In the genomic region with DNA sequence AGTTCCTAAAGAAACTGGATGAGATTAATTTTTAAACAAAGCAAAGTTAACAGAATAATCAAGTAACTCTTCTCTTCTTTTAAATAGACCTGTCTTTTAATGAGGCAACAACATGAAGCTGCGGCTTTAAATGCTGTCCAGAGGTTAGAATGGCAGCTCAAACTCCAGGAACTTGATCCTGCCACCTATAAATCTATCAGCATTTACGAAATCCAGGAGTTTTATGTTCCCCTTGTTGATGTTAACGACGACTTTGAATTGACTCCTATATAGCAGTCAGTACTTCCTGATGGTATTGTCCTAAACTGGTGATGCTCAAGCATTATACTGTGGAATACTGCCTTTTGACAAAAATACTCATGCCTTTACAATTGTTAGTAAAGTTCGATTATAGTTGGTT, we compare ENCODE assay signal across 1 cellular context.
TF ChIP-seq lines count a peak whose summit lies in the region.

No MANE protein-coding gene starts in this region.

TF ChIP-seq in K562, 482 proteins besides CTCF, POLR2A, EP300 and RAD21:
- no peak for TF ChIP-seq RUNX1 (IDR thresholded peaks at IDR 0.05; ENCODE audit: low read depth)
- no peak for TF ChIP-seq CBX2 (IDR thresholded peaks at IDR 0.05; ENCODE audit: insufficient read depth, low read length, poor library complexity, severe bottlenecking)
- TF ChIP-seq, protein P1, sequence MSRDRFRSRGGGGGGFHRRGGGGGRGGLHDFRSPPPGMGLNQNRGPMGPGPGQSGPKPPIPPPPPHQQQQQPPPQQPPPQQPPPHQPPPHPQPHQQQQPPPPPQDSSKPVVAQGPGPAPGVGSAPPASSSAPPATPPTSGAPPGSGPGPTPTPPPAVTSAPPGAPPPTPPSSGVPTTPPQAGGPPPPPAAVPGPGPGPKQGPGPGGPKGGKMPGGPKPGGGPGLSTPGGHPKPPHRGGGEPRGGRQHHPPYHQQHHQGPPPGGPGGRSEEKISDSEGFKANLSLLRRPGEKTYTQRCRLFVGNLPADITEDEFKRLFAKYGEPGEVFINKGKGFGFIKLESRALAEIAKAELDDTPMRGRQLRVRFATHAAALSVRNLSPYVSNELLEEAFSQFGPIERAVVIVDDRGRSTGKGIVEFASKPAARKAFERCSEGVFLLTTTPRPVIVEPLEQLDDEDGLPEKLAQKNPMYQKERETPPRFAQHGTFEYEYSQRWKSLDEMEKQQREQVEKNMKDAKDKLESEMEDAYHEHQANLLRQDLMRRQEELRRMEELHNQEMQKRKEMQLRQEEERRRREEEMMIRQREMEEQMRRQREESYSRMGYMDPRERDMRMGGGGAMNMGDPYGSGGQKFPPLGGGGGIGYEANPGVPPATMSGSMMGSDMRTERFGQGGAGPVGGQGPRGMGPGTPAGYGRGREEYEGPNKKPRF (IDR thresholded peaks at IDR 0.05; ENCODE audit: low read depth, low read length) = no peak
- TF ChIP-seq, protein P2, sequence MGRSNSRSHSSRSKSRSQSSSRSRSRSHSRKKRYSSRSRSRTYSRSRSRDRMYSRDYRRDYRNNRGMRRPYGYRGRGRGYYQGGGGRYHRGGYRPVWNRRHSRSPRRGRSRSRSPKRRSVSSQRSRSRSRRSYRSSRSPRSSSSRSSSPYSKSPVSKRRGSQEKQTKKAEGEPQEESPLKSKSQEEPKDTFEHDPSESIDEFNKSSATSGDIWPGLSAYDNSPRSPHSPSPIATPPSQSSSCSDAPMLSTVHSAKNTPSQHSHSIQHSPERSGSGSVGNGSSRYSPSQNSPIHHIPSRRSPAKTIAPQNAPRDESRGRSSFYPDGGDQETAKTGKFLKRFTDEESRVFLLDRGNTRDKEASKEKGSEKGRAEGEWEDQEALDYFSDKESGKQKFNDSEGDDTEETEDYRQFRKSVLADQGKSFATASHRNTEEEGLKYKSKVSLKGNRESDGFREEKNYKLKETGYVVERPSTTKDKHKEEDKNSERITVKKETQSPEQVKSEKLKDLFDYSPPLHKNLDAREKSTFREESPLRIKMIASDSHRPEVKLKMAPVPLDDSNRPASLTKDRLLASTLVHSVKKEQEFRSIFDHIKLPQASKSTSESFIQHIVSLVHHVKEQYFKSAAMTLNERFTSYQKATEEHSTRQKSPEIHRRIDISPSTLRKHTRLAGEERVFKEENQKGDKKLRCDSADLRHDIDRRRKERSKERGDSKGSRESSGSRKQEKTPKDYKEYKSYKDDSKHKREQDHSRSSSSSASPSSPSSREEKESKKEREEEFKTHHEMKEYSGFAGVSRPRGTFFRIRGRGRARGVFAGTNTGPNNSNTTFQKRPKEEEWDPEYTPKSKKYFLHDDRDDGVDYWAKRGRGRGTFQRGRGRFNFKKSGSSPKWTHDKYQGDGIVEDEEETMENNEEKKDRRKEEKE (IDR thresholded peaks at IDR 0.05; ENCODE audit: borderline replicate concordance in 1 of 2, control insufficient read depth in 1 of 2, low read depth in 2 of 2, low read length in 1 of 2) = no peak
- TF ChIP-seq ZFPM2 (CRISPR knock-in tag; IDR thresholded peaks at IDR 0.05) = no peak
- no peak for TF ChIP-seq ZNF644 (tag; IDR thresholded peaks at IDR 0.05; ENCODE audit: low read depth)
- TF ChIP-seq CAMTA2 (CRISPR knock-in tag; conservative IDR thresholded peaks at IDR 0.05) = no peak
- TF ChIP-seq, protein P3, sequence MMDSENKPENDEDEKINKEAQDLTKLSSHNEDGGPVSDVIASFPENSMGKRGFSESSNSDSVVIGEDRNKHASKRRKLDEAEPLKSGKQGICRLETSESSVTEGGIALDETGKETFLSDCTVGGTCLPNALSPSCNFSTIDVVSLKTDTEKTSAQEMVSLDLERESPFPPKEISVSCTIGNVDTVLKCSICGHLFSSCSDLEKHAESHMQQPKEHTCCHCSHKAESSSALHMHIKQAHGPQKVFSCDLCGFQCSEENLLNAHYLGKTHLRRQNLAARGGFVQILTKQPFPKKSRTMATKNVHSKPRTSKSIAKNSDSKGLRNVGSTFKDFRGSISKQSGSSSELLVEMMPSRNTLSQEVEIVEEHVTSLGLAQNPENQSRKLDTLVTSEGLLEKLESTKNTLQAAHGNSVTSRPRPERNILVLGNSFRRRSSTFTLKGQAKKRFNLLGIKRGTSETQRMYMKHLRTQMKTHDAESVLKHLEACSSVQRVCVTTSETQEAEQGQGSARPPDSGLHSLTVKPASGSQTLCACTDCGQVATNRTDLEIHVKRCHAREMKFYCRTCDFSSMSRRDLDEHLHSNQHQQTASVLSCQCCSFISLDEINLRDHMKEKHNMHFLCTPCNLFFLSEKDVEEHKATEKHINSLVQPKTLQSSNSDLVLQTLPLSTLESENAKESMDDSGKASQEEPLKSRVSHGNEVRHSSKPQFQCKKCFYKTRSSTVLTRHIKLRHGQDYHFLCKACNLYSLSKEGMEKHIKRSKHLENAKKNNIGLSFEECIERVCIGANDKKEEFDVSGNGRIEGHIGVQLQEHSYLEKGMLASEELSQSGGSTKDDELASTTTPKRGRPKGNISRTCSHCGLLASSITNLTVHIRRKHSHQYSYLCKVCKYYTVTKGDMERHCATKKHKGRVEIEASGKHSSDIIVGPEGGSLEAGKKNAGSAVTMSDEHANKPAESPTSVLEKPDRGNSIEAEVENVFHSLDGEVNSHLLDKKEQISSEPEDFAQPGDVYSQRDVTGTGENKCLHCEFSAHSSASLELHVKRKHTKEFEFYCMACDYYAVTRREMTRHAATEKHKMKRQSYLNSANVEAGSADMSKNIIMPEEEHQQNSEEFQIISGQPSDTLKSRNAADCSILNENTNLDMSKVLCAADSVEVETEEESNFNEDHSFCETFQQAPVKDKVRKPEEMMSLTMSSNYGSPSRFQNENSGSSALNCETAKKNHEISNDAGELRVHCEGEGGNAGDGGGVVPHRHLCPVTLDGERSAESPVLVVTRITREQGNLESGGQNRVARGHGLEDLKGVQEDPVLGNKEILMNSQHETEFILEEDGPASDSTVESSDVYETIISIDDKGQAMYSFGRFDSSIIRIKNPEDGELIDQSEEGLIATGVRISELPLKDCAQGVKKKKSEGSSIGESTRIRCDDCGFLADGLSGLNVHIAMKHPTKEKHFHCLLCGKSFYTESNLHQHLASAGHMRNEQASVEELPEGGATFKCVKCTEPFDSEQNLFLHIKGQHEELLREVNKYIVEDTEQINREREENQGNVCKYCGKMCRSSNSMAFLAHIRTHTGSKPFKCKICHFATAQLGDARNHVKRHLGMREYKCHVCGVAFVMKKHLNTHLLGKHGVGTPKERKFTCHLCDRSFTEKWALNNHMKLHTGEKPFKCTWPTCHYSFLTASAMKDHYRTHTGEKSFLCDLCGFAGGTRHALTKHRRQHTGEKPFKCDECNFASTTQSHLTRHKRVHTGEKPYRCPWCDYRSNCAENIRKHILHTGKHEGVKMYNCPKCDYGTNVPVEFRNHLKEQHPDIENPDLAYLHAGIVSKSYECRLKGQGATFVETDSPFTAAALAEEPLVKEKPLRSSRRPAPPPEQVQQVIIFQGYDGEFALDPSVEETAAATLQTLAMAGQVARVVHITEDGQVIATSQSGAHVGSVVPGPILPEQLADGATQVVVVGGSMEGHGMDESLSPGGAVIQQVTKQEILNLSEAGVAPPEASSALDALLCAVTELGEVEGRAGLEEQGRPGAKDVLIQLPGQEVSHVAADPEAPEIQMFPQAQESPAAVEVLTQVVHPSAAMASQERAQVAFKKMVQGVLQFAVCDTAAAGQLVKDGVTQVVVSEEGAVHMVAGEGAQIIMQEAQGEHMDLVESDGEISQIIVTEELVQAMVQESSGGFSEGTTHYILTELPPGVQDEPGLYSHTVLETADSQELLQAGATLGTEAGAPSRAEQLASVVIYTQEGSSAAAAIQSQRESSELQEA (IDR thresholded peaks at IDR 0.05; ENCODE audit: low read depth) = no peak
- TF ChIP-seq, protein P4, sequence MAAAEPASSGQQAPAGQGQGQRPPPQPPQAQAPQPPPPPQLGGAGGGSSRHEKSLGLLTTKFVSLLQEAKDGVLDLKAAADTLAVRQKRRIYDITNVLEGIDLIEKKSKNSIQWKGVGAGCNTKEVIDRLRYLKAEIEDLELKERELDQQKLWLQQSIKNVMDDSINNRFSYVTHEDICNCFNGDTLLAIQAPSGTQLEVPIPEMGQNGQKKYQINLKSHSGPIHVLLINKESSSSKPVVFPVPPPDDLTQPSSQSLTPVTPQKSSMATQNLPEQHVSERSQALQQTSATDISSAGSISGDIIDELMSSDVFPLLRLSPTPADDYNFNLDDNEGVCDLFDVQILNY (CRISPR knock-in tag; IDR thresholded peaks at IDR 0.05) = no peak
- TF ChIP-seq, protein P5, sequence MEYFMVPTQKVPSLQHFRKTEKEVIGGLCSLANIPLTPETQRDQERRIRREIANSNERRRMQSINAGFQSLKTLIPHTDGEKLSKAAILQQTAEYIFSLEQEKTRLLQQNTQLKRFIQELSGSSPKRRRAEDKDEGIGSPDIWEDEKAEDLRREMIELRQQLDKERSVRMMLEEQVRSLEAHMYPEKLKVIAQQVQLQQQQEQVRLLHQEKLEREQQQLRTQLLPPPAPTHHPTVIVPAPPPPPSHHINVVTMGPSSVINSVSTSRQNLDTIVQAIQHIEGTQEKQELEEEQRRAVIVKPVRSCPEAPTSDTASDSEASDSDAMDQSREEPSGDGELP (CRISPR knock-in tag; IDR thresholded peaks at IDR 0.05; ENCODE audit: borderline replicate concordance) = no peak
